ENCODE assay signal across 23 cellular contexts in genomic region chr13:75175575-75175974, GRCh38.
DNase-seq lines count a peak whose midpoint lies in the region; ATAC-seq, FAIRE-seq and TF ChIP-seq lines count a peak whose summit lies in the region.
"Had no signal": no experiment of that assay in that cellular context is flagged by ENCODE, and none has a peak within 500 bp of the region (broad histone marks: within the 10 kb centered on the region; RNA-seq: fewer than 3 reads in every experiment).

No MANE protein-coding gene starts in this region.

- no peaks in the 10 kb centered on the region for H3K9me3 ChIP-seq in endothelial cell of umbilical vein (replicated peaks; ENCODE audit: control insufficient read depth, insufficient read depth, low read length)
- H3K9me3 ChIP-seq: Peyer's patch had no signal

- no peak overlapping the region for H3K9ac ChIP-seq in endothelial cell of umbilical vein (replicated peaks; ENCODE audit: extremely low read depth, insufficient read depth, low read length)

- no peak for TF ChIP-seq POLR2A in endothelial cell of umbilical vein (IDR thresholded peaks at IDR 0.05; ENCODE audit: low read depth, low read length)

- H3K36me3 ChIP-seq in endothelial cell of umbilical vein (ENCODE audit: control insufficient read depth in 2 of 2, extremely low read depth in 1 of 2, insufficient read depth in 2 of 2, low read length in 2 of 2), result no peaks in the 10 kb centered on the region
- H3K36me3 ChIP-seq: Peyer's patch had no signal

- H3K79me2 ChIP-seq in endothelial cell of umbilical vein (ENCODE audit: control insufficient read depth, insufficient read depth, low read length), result no peaks in the 10 kb centered on the region

- FAIRE-seq in endothelial cell of umbilical vein (lab: Jason Lieb, UNC), result no peak
- FAIRE-seq: D721Med, G401.6, HepG2 had no signal

- POLR2A ChIA-PET in endothelial cell of umbilical vein (lab: Charles Lee), result no interaction called here

- peaks cover 5% of the 10 kb centered on the region for H3K4me1 ChIP-seq in endothelial cell of umbilical vein (ENCODE audit: control insufficient read depth, extremely low read depth, insufficient read depth, low read length)
- H3K4me1 ChIP-seq: Peyer's patch had no signal

- no peak overlapping the region for H2AFZ ChIP-seq in endothelial cell of umbilical vein (ENCODE audit: low read depth, low read length)
- H2AFZ ChIP-seq: GM23338 had no signal

- H3K4me2 ChIP-seq in endothelial cell of umbilical vein (ENCODE audit: insufficient read depth, low read length), result no peak overlapping the region
- H3K4me2 ChIP-seq: GM23338 had no signal

- dilution Hi-C loops in endothelial cell of umbilical vein (cut with MboI; ENCODE audit: extremely low pct_ligation_motif_present, low sequenced_read_pairs), result no loop called here

- intact Hi-C loops in endothelial cell of umbilical vein (cut with micrococcal nuclease), result no loop called here

- ATAC-seq in GM19324 (IDR thresholded peaks at IDR 0.05; ENCODE audit: low FRiP score, unreplicated experiment), result no peak
- ATAC-seq: GM23338, HepG2, Right ventricle myocardium inferior had no signal

- no TSS peak for BruUV-seq in endothelial cell of umbilical vein (replicated peaks; lab: Mats Ljungman, UMichigan)

- no peaks in the 10 kb centered on the region for H4K20me1 ChIP-seq in endothelial cell of umbilical vein (replicated peaks; ENCODE audit: control insufficient read depth, extremely low read depth, insufficient read depth, low read length)

- no peaks in the 10 kb centered on the region for H3K9me1 ChIP-seq in endothelial cell of umbilical vein (replicated peaks; ENCODE audit: control insufficient read depth, extremely low read depth, insufficient read depth, low read length)

- no peak overlapping the region for H3K4me3 ChIP-seq in endothelial cell of umbilical vein (replicated peaks in 1 of 3; ENCODE audit: insufficient read depth in 1 of 3, low read depth in 1 of 3, low read length in 3 of 3)
- H3K4me3 ChIP-seq: GM23338, Peyer's patch, SK-N-MC had no signal

- TF ChIP-seq CTCF in endothelial cell of umbilical vein (IDR thresholded peaks at IDR 0.05; ENCODE audit: extremely low read depth in 1 of 2, insufficient read depth in 1 of 2, low read depth in 1 of 2, low read length in 2 of 2), result no peak

- peak; percentile 69 for DNase-seq in NCI-H226
- DNase-seq in amniotic stem cell (lab: John Stamatoyannopoulos, UW), result peak; percentile 33
- DNase-seq in endothelial cell of umbilical vein (ENCODE audit: low read depth, low spot score), result peak; percentile 13
- no peak for DNase-seq in NK-92 (lab: John Stamatoyannopoulos, UW; ENCODE audit: unreplicated experiment)
- DNase-seq in 8988T, result no peak
- no peak for DNase-seq in DMS153 treated with DMSO at 0.1 percent for 48 hours (lab: John Stamatoyannopoulos, UW; ENCODE audit: unreplicated experiment)
- DNase-seq: AML-193, DMS79 treated with DMSO at 0.1 percent for 48 hours, HCEC 1CT, KG1, NCI-H1417 treated with DMSO at 0.1 percent for 48 hours, NCI-H187 treated with DMSO at 0.1 percent for 48 hours, NCI-H345, NCI-H524 treated with DMSO at 0.1 percent for 48 hours, Peyer's patch had no signal

- no peaks in the 10 kb centered on the region for H3K27me3 ChIP-seq in endothelial cell of umbilical vein (ENCODE audit: control insufficient read depth in 2 of 2, insufficient read depth in 2 of 2, low read length in 2 of 2)
- H3K27me3 ChIP-seq: Peyer's patch had no signal

- CTCF ChIA-PET in endothelial cell of umbilical vein (lab: Charles Lee), result no interaction called here

- no peak overlapping the region for H3K27ac ChIP-seq in endothelial cell of umbilical vein (ENCODE audit: insufficient read depth, low read depth, low read length)
- H3K27ac ChIP-seq: C4-2B, Peyer's patch, SK-N-MC had no signal

TF ChIP-seq in endothelial cell of umbilical vein, 7 proteins besides CTCF, POLR2A, EP300 and RAD21:
- TF ChIP-seq FOS (IDR thresholded peaks at IDR 0.05; ENCODE audit: borderline replicate concordance, insufficient read depth, low read length), result no peak
- TF ChIP-seq GATA2 (IDR thresholded peaks at IDR 0.05; ENCODE audit: insufficient read depth, insufficient read length, low read depth, low read length), result no peak
- TF ChIP-seq MAX (IDR thresholded peaks at IDR 0.05; ENCODE audit: insufficient read depth, insufficient read length), result no peak
- no peak for TF ChIP-seq EZH2 (IDR thresholded peaks at IDR 0.05; ENCODE audit: borderline replicate concordance, low read depth, low read length, severe bottlenecking)
- TF ChIP-seq JUN (IDR thresholded peaks at IDR 0.05; ENCODE audit: borderline replicate concordance, insufficient read depth, insufficient read length, low read depth), result no peak
- TF ChIP-seq MYC (IDR thresholded peaks at IDR 0.05; ENCODE audit: low read depth, low read length), result no peak
- TF ChIP-seq POLR2AphosphoS5 (IDR thresholded peaks at IDR 0.05; ENCODE audit: insufficient read depth, low read depth, low read length), result no peak
TF ChIP-seq in endothelial cell of umbilical vein: peak in this region for 0.

Comparison
In these comparisons a context has a peak if more than half of its experiments do, and no peak if none do; other contexts are left out.
1. DNase-seq: peak in NCI-H226 (single experiment), amniotic stem cell (single experiment) and endothelial cell of umbilical vein (single experiment); none in NK-92 (single experiment), 8988T (single experiment) and DMS153 treated with DMSO at 0.1 percent for 48 hours (single experiment).